ENCODE assay signal across 13 cellular contexts in genomic region chr13:40586886-40587285, GRCh38.
DNase-seq lines count a peak whose midpoint lies in the region; ATAC-seq and TF ChIP-seq lines count a peak whose summit lies in the region.
"Had no signal": no experiment of that assay in that cellular context is flagged by ENCODE, and none has a peak within 500 bp of the region (broad histone marks: within the 10 kb centered on the region; RNA-seq: fewer than 3 reads in every experiment).

No MANE protein-coding gene starts in this region.

- H3K27ac Mint-ChIP-seq in T-cell = peak overlapping the region; percentile 25 to 85

- intact Hi-C loops in sciatic nerve (cut with DNase I) = no loop called here

- peak overlapping the region in 1 of 3 donors; percentile 65 for H3K4me3 Mint-ChIP-seq in T-cell

- POLR2A ChIA-PET in T-cell (lab: Charles Lee) = interaction anchor here in 1 of 2 donors (0.7 kb wide), 1 partner anchor 103 kb away, joined by 9 read pairs; no protein-coding TSS in a partner anchor

- H3K4me1 Mint-ChIP-seq in T-cell = peaks cover 87 to 91% (median 90%) of the 10 kb centered on the region in 3 donors

- CTCF ChIA-PET in T-cell (lab: Charles Lee) = interaction anchor here in 1 of 2 donors (0.7 kb wide), 1 partner anchor 517 kb away, joined by 3 read pairs; no protein-coding TSS in a partner anchor

- no peak for TF ChIP-seq CTCF in foreskin fibroblast (IDR thresholded peaks at IDR 0.05; ENCODE audit: low read depth, low read length)

- ATAC-seq in T-cell (replicated peaks in 1 of 4) (no peak), sciatic nerve (peak; percentile 47)

- H3K36me3 Mint-ChIP-seq in T-cell = peaks cover 18% of the 10 kb centered on the region

- peaks cover 7 to 10% (median 10%) of the 10 kb centered on the region in 3 donors for H3K9me3 Mint-ChIP-seq in T-cell

- DNase-seq in T-cell (no peak), foreskin fibroblast (peak; percentile 10 to 49), sciatic nerve (ENCODE audit: low spot score) (no peak), NCI-H2171 (lab: John Stamatoyannopoulos, UW) (no peak), COLO829 (ENCODE audit: low spot score) (no peak), midbrain (lab: John Stamatoyannopoulos, UW) (no peak)
- no peak for DNase-seq in stimulated activated CD4-positive, alpha-beta T cell treated with anti-CD3 and anti-CD28 coated beads, Interleukin-2, amount 100 ng/mL, for 24 hours
- DNase-seq: activated gamma-delta T cell treated with Interleukin-2 at 50 U/mL for 16 hours, DMS153, H7, NCI-H1105 treated with DMSO at 0.1 percent for 48 hours, NCI-H774 had no signal

- H3K27me3 Mint-ChIP-seq in T-cell = no peaks in the 10 kb centered on the region

- peak overlapping the region; percentile 40; the same call in 1 of the 2 replicates for H3K4me3 ChIP-seq in GM08714 (ENCODE audit: low read length)
- H3K4me3 ChIP-seq in foreskin fibroblast (ENCODE audit: low read depth in 1 of 2, low read length in 2 of 2) = no peak overlapping the region

Comparison
In these comparisons a context has a peak if more than half of its experiments do, and no peak if none do; other contexts are left out.
1. DNase-seq: peak in foreskin fibroblast (2 of 2); none in T-cell (0 of 34), sciatic nerve (single experiment), NCI-H2171 (single experiment), stimulated activated CD4-positive, alpha-beta T cell treated with anti-CD3 and anti-CD28 coated beads, Interleukin-2, amount 100 ng/mL, for 24 hours (0 of 2), COLO829 (single experiment) and midbrain (single experiment).